In the genomic region with DNA sequence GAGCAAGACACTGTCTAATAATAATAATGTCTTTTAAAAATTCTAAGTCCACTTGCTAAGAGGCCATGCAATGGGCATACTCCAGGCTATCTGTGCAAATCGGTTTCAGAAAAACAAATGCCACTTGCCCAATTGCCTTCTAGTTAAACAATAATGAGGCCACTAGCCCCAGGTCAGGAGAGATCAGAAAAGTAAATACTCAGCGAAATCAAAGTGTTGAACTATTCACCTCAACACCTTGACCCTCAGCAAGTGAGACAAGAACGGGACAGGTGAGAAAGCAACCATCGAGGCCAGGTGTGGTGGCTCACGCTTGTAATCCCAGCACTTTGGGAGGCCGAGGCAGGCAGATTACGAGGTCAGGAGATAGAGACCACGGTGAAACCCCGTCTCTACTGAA, we compare ENCODE assay signal across 26 cellular contexts.
"Had no signal": no experiment of that assay in that cellular context is flagged by ENCODE, and none has a peak within 500 bp of the region (broad histone marks: within the 10 kb centered on the region; RNA-seq: fewer than 3 reads in every experiment).

No MANE protein-coding gene starts in this region.

- H3K9ac ChIP-seq: parathyroid adenoma had no signal

- H3K27me3 ChIP-seq: gastroesophageal sphincter, suprapubic skin, thyroid gland, vagina had no signal

- H3K4me3 Mint-ChIP-seq: memory B cell; natural killer cell; stimulated activated naive CD8-positive, alpha-beta T cell treated with anti-CD3 and anti-CD28 coated beads, Interleukin-15, amount 100 ng/mL, for 72 hours had no signal

- H3K9me3 Mint-ChIP-seq: memory B cell; natural killer cell; stimulated activated naive CD8-positive, alpha-beta T cell treated with anti-CD3 and anti-CD28 coated beads, Interleukin-15, amount 100 ng/mL, for 72 hours had no signal

- H3K27ac ChIP-seq: esophagus muscularis mucosa, foreskin keratinocyte, gastroesophageal sphincter, heart left ventricle, parathyroid adenoma, suprapubic skin, thyroid gland, vagina had no signal

- H3K4me2 ChIP-seq: smooth muscle cell had no signal

- H3K27ac Mint-ChIP-seq: memory B cell; natural killer cell; progenitor cell of endocrine pancreas; stimulated activated naive CD8-positive, alpha-beta T cell treated with anti-CD3 and anti-CD28 coated beads, Interleukin-15, amount 100 ng/mL, for 72 hours had no signal

- H3K36me3 ChIP-seq: esophagus muscularis mucosa, gastroesophageal sphincter, heart left ventricle, suprapubic skin, thyroid gland, vagina had no signal

- DNase-seq: cortex of kidney; foreskin keratinocyte; heart left ventricle; hippocampal formation; left cardiac atrium; left ventricle myocardium superior; natural killer cell; stimulated activated CD4-positive, alpha-beta T cell treated with anti-CD3 and anti-CD28 coated beads, Interleukin-12 subunit alpha, Interleukin-12 subunit beta, amount 100 ng/mL, for 4 hours; stimulated activated CD4-positive, alpha-beta T cell treated with anti-CD3 and anti-CD28 coated beads, Interleukin-1b, Interleukin-23, amount 100 ng/mL, for 48 hours; stimulated activated CD4-positive, alpha-beta T cell treated with anti-CD3 and anti-CD28 coated beads, Interleukin-4, amount 100 ng/mL, for 1 hour; stimulated activated CD8-positive, alpha-beta memory T cell treated with anti-CD3 and anti-CD28 coated beads, Interleukin-4, amount 100 ng/mL, for 48 hours; stimulated activated naive CD4-positive, alpha-beta T cell; stimulated activated naive CD8-positive, alpha-beta T cell treated with anti-CD3 and anti-CD28 coated beads, Interleukin-15, amount 100 ng/mL, for 72 hours; thyroid gland; trophoblast cell had no signal

- H3K9me3 ChIP-seq: esophagus muscularis mucosa, heart left ventricle, suprapubic skin, thyroid gland, vagina had no signal

- H3K4me1 ChIP-seq: esophagus muscularis mucosa, foreskin keratinocyte, gastroesophageal sphincter, heart left ventricle, parathyroid adenoma, suprapubic skin, thyroid gland, vagina had no signal

- H3K4me1 Mint-ChIP-seq: memory B cell; natural killer cell; stimulated activated naive CD8-positive, alpha-beta T cell treated with anti-CD3 and anti-CD28 coated beads, Interleukin-15, amount 100 ng/mL, for 72 hours had no signal

- ATAC-seq: foreskin keratinocyte; gastroesophageal sphincter; heart left ventricle; left cardiac atrium; left ventricle myocardium superior; natural killer cell; sciatic nerve; stimulated activated naive CD8-positive, alpha-beta T cell treated with anti-CD3 and anti-CD28 coated beads, Interleukin-15, amount 100 ng/mL, for 72 hours had no signal

- H3K36me3 Mint-ChIP-seq: memory B cell, natural killer cell had no signal

- H3K4me3 ChIP-seq: esophagus muscularis mucosa, gastroesophageal sphincter, heart left ventricle, lung, smooth muscle cell, suprapubic skin, thyroid gland, vagina had no signal

- FAIRE-seq: islet of Langerhans had no signal
